Comparison of ENCODE assay signal across 1 cellular context in the genomic region with DNA sequence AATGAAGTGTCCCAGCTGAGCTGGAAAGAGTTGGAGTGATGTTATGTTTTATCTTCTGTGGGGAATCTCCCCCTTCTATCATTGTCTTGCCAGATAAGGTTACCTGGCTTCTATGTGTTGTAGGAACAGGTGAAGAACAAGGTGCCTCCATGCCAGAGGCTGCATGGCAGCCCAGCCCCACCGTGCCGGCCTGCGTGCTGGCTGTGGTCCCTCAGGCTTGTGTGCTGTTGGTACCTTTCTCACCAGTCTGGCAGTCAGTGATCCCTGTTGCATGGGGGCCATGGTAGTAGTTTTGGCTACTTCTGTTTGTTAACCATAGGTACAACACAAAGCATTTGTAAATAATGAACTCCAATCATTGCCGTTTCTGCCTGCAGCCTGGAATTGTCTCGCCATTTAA.
TF ChIP-seq lines count a peak whose summit lies in the region.

No MANE protein-coding gene starts in this region.

TF ChIP-seq in IMR-90, 13 proteins besides CTCF, POLR2A, EP300 and RAD21:
- TF ChIP-seq NFE2L2 (IDR thresholded peaks at IDR 0.05; ENCODE audit: low read depth, low read length) (no peak), MAFK (IDR thresholded peaks at IDR 0.05; ENCODE audit: low read depth, low read length) (no peak)
